ENCODE assay signal across 8 cellular contexts in genomic region chr19:4342421-4343055, GRCh38. TPM values are rescaled to one million over a fixed set of nuclear protein-coding genes. Genes with fewer than 3 reads are reported as not detected.
A peak's percentile ranks its signal among the peaks of the same experiment; 100 is the strongest.
DNase-seq lines count a peak whose midpoint lies in the region; TF ChIP-seq lines count a peak whose summit lies in the region.

No MANE protein-coding gene starts in this region.

- no peak for TF ChIP-seq CTCF in HFF-Myc (IDR thresholded peaks at IDR 0.05; ENCODE audit: low read depth, low read length, missing control alignments)
- peak; percentile 26 for TF ChIP-seq CTCF in neutrophil (IDR thresholded peaks at IDR 0.05)

- peak; percentile 100 for DNase-seq in GM04503 (ENCODE audit: low read depth)
- DNase-seq in HFF-Myc (ENCODE audit: extremely low read depth, low read depth): peak; percentile 100
- DNase-seq in MV-4-11 (lab: John Stamatoyannopoulos, UW): peak; percentile 100
- peak; percentile 100 for DNase-seq in SK-N-DZ (ENCODE audit: low spot score)
- peak; percentile 92 for DNase-seq in activated naive CD4-positive, alpha-beta T cell treated with anti-CD3 and anti-CD28 coated beads, Interleukin-2, amount 50 U/mL, for 16 hours
- DNase-seq in germinal center (ENCODE audit: low spot score): peak; percentile 93
- peak; percentile 65 to 100 (median 97) for DNase-seq in substantia nigra (lab: John Stamatoyannopoulos, UW)

- no peaks in the 10 kb centered on the region for H3K36me3 ChIP-seq in neutrophil

- H3K27ac ChIP-seq in neutrophil (peak overlapping the region; percentile 92), substantia nigra (ENCODE audit: low read depth, low read length, poor library complexity, severe bottlenecking) (peak overlapping the region; percentile 97)

- peaks cover 12% of the 10 kb centered on the region for H3K27me3 ChIP-seq in neutrophil

- peaks cover 29% of the 10 kb centered on the region in 2 experiments for H3K4me1 ChIP-seq in neutrophil (ENCODE audit: control insufficient read depth in 1 of 2, insufficient read depth in 1 of 2, low read depth in 1 of 2, low read length in 1 of 2)

- no peaks in the 10 kb centered on the region for H3K9me3 ChIP-seq in neutrophil

- H3K4me3 ChIP-seq in HFF-Myc (replicated peaks; ENCODE audit: low read depth, low read length) (peak overlapping the region; percentile 50), neutrophil (ENCODE audit: low read depth in 1 of 2, low read length in 1 of 2) (peak overlapping the region; percentile 93 to 96)

RNA-seq across cellular contexts. Expression of gene MPND, which starts 0.8 kb away (rescaled TPM):
- polyA plus RNA-seq in SK-N-DZ (2014; cell fraction: cytosol; rRNA removed): 8.7 and 15.5 TPM in 2 replicates
- polyA plus RNA-seq in SK-N-DZ (2014; cell fraction: nucleus; rRNA removed): 14.1 and 19.4 TPM in 2 replicates

RNA-seq across cellular contexts. Expression of gene STAP2, which starts 3.9 kb away (rescaled TPM):
- 3.9 and 6.6 TPM in 2 replicates for polyA plus RNA-seq in SK-N-DZ (2014; cell fraction: cytosol; rRNA removed)
- polyA plus RNA-seq in SK-N-DZ (2014; cell fraction: nucleus; rRNA removed): 3.0 and 7.3 TPM in 2 replicates

RNA-seq across cellular contexts. Expression of gene FSD1, which starts 38.1 kb away (rescaled TPM):
- 127 and 150 TPM in 2 replicates for polyA plus RNA-seq in SK-N-DZ (2014; cell fraction: cytosol; rRNA removed)
- 340 and 346 TPM in 2 replicates for polyA plus RNA-seq in SK-N-DZ (2014; cell fraction: nucleus; rRNA removed)

RNA-seq across cellular contexts. Expression of gene TMIGD2, which starts 40.3 kb away (rescaled TPM):
- 11.5 and 13.9 TPM in 2 replicates for polyA plus RNA-seq in SK-N-DZ (2014; cell fraction: cytosol; rRNA removed)
- 0.60 and 3.6 TPM in 2 replicates for polyA plus RNA-seq in SK-N-DZ (2014; cell fraction: nucleus; rRNA removed)

RNA-seq across cellular contexts. Expression of gene SH3GL1, which starts 57.8 kb away (rescaled TPM):
- polyA plus RNA-seq in SK-N-DZ (2014; cell fraction: cytosol; rRNA removed): 47.0 and 62.2 TPM in 2 replicates
- 41.5 and 42.2 TPM in 2 replicates for polyA plus RNA-seq in SK-N-DZ (2014; cell fraction: nucleus; rRNA removed)

Comparison
In these comparisons a context has a peak if more than half of its experiments do, and no peak if none do; other contexts are left out.
1. Peak in every context shown above with its lines: DNase-seq, H3K4me3 ChIP-seq and H3K27ac ChIP-seq.